In genomic region chr1:161201828-161202712, GRCh38 we compare ENCODE assay signal across 1 cellular context.
TF ChIP-seq lines count a peak whose summit lies in the region.

Gene NDUFS2, plus strand, starts transcription at chr1:161202367. Its CDS starts 19 bp downstream, at chr1:161202386.

TF ChIP-seq in HepG2, 621 proteins besides CTCF, POLR2A, EP300 and RAD21 (continued from another document and continues in another):
- TF ChIP-seq TSC22D2 (CRISPR knock-in tag; IDR thresholded peaks at IDR 0.05; ENCODE audit: borderline replicate concordance) (no peak; the same call in 1 of the 2 replicates), DNMT1 (CRISPR knock-in tag; IDR thresholded peaks at IDR 0.05) (no peak), SP5 (CRISPR knock-in tag; IDR thresholded peaks at IDR 0.05; ENCODE audit: borderline replicate concordance, low read depth) (no peak), SOX5 (CRISPR knock-in tag; IDR thresholded peaks at IDR 0.05; ENCODE audit: borderline replicate concordance) (0 out of 2 replicates have a peak, but pooled peaks have one; percentile 2), SALL1 (CRISPR knock-in tag; IDR thresholded peaks at IDR 0.05) (peak; percentile 82), ZNF292 (CRISPR knock-in tag; IDR thresholded peaks at IDR 0.05; ENCODE audit: borderline replicate concordance, low read depth) (peak; percentile 62; the same call in 1 of the 2 replicates), ZNF556 (CRISPR knock-in tag; IDR thresholded peaks at IDR 0.05; ENCODE audit: borderline replicate concordance) (0 out of 2 replicates have a peak, but pooled peaks have one; percentile 62), FOXP4 (CRISPR knock-in tag; IDR thresholded peaks at IDR 0.05) (peak; percentile 65; the same call in 1 of the 2 replicates), TFAP4 (IDR thresholded peaks at IDR 0.05; ENCODE audit: borderline replicate concordance, low read depth) (no peak; the same call in 1 of the 2 replicates), ARID4A (CRISPR knock-in tag; IDR thresholded peaks at IDR 0.05; ENCODE audit: borderline replicate concordance) (peak; percentile 83; the same call in 1 of the 2 replicates), GATAD1 (CRISPR knock-in tag; IDR thresholded peaks at IDR 0.05) (peak; percentile 77), PATZ1 (CRISPR knock-in tag; IDR thresholded peaks at IDR 0.05) (no peak), ZNF740 (CRISPR knock-in tag; IDR thresholded peaks at IDR 0.05) (no peak; the same call in 1 of the 2 replicates), ZNF639 (CRISPR knock-in tag; conservative IDR thresholded peaks at IDR 0.05) (no peak), ZNF138 (CRISPR knock-in tag; IDR thresholded peaks at IDR 0.05; ENCODE audit: low read depth) (no peak), MTF2 (CRISPR knock-in tag; IDR thresholded peaks at IDR 0.05; ENCODE audit: borderline replicate concordance) (no peak), FOXO4 (CRISPR knock-in tag; conservative IDR thresholded peaks at IDR 0.05) (no peak), ZNF652 (CRISPR knock-in tag; IDR thresholded peaks at IDR 0.05; ENCODE audit: borderline replicate concordance, low read depth) (no peak; the same call in 1 of the 2 replicates), ETV5 (CRISPR knock-in tag; IDR thresholded peaks at IDR 0.05; ENCODE audit: borderline replicate concordance) (peak; percentile 88), TERF1 (CRISPR knock-in tag; IDR thresholded peaks at IDR 0.05) (0 out of 2 replicates have a peak, but pooled peaks have one; percentile 31), NFYC (CRISPR knock-in tag; IDR thresholded peaks at IDR 0.05) (no peak; the same call in 1 of the 2 replicates), MTERF4 (CRISPR knock-in tag; IDR thresholded peaks at IDR 0.05) (peak; percentile 71), PREB (CRISPR knock-in tag; IDR thresholded peaks at IDR 0.05) (no peak), ZNF354B (CRISPR knock-in tag; IDR thresholded peaks at IDR 0.05) (0 out of 2 replicates have a peak, but pooled peaks have one; percentile 37), ZNF3 (CRISPR knock-in tag; IDR thresholded peaks at IDR 0.05) (no peak), AHDC1 (CRISPR knock-in tag; IDR thresholded peaks at IDR 0.05; ENCODE audit: borderline replicate concordance) (no peak), ZNF780A (CRISPR knock-in tag; IDR thresholded peaks at IDR 0.05) (no peak), KMT2A (CRISPR knock-in tag; IDR thresholded peaks at IDR 0.05) (no peak), FIP1L1 (IDR thresholded peaks at IDR 0.05; ENCODE audit: borderline replicate concordance, insufficient read depth, low read depth, low read length) (no peak), CAMTA2 (CRISPR knock-in tag; IDR thresholded peaks at IDR 0.05; ENCODE audit: borderline replicate concordance) (no peak), SMAD9 (CRISPR knock-in tag; IDR thresholded peaks at IDR 0.05) (no peak), ATF1 (CRISPR knock-in tag; IDR thresholded peaks at IDR 0.05) (peak; percentile 92)
